In the genomic region with DNA sequence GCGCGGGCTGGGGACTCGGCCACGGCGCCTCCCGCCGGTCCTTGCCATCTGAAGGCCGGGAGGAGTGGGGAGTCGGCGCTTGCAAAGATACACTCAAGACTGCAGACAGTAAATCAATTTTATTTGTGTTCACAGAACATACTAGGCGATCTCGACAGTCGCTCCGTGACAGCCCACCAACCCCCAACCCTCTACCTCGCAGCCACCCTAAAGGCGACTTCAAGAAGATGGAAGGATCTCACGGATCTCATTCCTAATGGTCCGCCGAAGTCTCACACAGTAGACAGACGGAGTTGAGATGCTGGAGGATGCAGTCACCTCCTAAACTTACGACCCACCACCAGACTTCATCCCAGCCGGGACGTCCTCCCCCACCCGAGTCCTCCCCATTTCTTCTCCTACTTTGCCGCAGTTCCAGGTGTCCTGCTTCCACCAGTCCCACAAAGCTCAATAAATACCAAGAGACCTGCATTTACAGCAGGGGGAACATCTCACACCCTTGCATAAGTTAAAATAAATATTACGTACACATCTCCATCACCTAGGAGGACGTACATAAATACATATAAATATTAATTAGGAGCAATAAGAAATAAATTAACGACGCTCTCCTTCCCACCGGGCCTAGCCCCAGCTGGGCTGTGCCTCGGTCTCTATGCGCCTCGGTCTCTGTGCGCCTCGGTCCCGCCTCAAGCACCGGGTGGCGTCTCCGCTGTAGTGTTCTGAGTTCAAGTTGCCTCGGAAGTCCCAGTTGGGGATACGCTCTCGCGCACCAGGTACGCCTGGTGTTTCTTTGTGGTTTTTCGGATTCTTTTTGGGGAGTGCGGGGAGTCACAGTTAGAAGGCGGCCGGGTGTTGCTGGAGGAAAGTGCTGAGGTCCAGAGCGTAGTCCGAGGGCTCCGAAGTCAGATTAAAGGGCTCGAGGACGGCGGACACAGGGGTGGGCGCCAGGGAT, we compare ENCODE assay signal across 1 cellular context.
A peak's percentile ranks its signal among the peaks of the same experiment; 100 is the strongest.
TF ChIP-seq lines count a peak whose summit lies in the region.

No MANE protein-coding gene starts in this region.

TF ChIP-seq in GM12878, 131 proteins besides CTCF, POLR2A, EP300 and RAD21:
- peak; percentile 18 for TF ChIP-seq IKZF1 (conservative IDR thresholded peaks at IDR 0.05)
- TF ChIP-seq, protein P1, sequence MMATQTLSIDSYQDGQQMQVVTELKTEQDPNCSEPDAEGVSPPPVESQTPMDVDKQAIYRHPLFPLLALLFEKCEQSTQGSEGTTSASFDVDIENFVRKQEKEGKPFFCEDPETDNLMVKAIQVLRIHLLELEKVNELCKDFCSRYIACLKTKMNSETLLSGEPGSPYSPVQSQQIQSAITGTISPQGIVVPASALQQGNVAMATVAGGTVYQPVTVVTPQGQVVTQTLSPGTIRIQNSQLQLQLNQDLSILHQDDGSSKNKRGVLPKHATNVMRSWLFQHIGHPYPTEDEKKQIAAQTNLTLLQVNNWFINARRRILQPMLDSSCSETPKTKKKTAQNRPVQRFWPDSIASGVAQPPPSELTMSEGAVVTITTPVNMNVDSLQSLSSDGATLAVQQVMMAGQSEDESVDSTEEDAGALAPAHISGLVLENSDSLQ (IDR thresholded peaks at IDR 0.05): no peak
- peak; percentile 48 for TF ChIP-seq RUNX3 (IDR thresholded peaks at IDR 0.05; ENCODE audit: low read length)
- TF ChIP-seq TARDBP (IDR thresholded peaks at IDR 0.05; ENCODE audit: borderline replicate concordance): peak; percentile 39; the same call in 1 of the 2 replicates
- peak; percentile 74 for TF ChIP-seq POLR2AphosphoS5 (IDR thresholded peaks at IDR 0.05; ENCODE audit: low read length)
- no peak for TF ChIP-seq FOXK2 (IDR thresholded peaks at IDR 0.05)
- TF ChIP-seq SMAD5 (IDR thresholded peaks at IDR 0.05; ENCODE audit: low read depth): peak; percentile 54; the same call in 1 of the 2 replicates
- 0 out of 2 replicates have a peak, but pooled peaks have one; percentile 8 for TF ChIP-seq DPF2 (IDR thresholded peaks at IDR 0.05)
- TF ChIP-seq, protein P2, sequence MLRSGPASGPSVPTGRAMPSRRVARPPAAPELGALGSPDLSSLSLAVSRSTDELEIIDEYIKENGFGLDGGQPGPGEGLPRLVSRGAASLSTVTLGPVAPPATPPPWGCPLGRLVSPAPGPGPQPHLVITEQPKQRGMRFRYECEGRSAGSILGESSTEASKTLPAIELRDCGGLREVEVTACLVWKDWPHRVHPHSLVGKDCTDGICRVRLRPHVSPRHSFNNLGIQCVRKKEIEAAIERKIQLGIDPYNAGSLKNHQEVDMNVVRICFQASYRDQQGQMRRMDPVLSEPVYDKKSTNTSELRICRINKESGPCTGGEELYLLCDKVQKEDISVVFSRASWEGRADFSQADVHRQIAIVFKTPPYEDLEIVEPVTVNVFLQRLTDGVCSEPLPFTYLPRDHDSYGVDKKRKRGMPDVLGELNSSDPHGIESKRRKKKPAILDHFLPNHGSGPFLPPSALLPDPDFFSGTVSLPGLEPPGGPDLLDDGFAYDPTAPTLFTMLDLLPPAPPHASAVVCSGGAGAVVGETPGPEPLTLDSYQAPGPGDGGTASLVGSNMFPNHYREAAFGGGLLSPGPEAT (IDR thresholded peaks at IDR 0.05; ENCODE audit: low read depth): 0 out of 2 replicates have a peak, but pooled peaks have one; percentile 1
- TF ChIP-seq TCF12 (IDR thresholded peaks at IDR 0.05; ENCODE audit: low read depth, low read length): peak; percentile 3; the same call in 1 of the 2 replicates
- peak; percentile 85; the same call in 1 of the 2 replicates for TF ChIP-seq WRNIP1 (IDR thresholded peaks at IDR 0.05; ENCODE audit: borderline replicate concordance, low read depth, low read length)
- peak; percentile 51; the same call in 1 of the 2 replicates for TF ChIP-seq CHD1 (IDR thresholded peaks at IDR 0.05; ENCODE audit: low read depth, low read length)
- TF ChIP-seq, protein P3, sequence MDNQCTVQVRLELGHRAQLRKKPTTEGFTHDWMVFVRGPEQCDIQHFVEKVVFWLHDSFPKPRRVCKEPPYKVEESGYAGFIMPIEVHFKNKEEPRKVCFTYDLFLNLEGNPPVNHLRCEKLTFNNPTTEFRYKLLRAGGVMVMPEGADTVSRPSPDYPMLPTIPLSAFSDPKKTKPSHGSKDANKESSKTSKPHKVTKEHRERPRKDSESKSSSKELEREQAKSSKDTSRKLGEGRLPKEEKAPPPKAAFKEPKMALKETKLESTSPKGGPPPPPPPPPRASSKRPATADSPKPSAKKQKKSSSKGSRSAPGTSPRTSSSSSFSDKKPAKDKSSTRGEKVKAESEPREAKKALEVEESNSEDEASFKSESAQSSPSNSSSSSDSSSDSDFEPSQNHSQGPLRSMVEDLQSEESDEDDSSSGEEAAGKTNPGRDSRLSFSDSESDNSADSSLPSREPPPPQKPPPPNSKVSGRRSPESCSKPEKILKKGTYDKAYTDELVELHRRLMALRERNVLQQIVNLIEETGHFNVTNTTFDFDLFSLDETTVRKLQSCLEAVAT (IDR thresholded peaks at IDR 0.05): peak; percentile 84
- peak; percentile 7; the same call in 1 of the 2 replicates for TF ChIP-seq EED (IDR thresholded peaks at IDR 0.05; ENCODE audit: low read depth)
- TF ChIP-seq, protein P4, sequence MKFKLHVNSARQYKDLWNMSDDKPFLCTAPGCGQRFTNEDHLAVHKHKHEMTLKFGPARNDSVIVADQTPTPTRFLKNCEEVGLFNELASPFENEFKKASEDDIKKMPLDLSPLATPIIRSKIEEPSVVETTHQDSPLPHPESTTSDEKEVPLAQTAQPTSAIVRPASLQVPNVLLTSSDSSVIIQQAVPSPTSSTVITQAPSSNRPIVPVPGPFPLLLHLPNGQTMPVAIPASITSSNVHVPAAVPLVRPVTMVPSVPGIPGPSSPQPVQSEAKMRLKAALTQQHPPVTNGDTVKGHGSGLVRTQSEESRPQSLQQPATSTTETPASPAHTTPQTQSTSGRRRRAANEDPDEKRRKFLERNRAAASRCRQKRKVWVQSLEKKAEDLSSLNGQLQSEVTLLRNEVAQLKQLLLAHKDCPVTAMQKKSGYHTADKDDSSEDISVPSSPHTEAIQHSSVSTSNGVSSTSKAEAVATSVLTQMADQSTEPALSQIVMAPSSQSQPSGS (IDR thresholded peaks at IDR 0.05; ENCODE audit: low read length): no peak
- TF ChIP-seq BHLHE40 (IDR thresholded peaks at IDR 0.05; ENCODE audit: borderline replicate concordance in 1 of 2, low read depth in 2 of 2, low read length in 1 of 2): no peak
- TF ChIP-seq CBFB (IDR thresholded peaks at IDR 0.05; ENCODE audit: low read depth): 0 out of 2 replicates have a peak, but pooled peaks have one; percentile 5
- TF ChIP-seq, protein P5, sequence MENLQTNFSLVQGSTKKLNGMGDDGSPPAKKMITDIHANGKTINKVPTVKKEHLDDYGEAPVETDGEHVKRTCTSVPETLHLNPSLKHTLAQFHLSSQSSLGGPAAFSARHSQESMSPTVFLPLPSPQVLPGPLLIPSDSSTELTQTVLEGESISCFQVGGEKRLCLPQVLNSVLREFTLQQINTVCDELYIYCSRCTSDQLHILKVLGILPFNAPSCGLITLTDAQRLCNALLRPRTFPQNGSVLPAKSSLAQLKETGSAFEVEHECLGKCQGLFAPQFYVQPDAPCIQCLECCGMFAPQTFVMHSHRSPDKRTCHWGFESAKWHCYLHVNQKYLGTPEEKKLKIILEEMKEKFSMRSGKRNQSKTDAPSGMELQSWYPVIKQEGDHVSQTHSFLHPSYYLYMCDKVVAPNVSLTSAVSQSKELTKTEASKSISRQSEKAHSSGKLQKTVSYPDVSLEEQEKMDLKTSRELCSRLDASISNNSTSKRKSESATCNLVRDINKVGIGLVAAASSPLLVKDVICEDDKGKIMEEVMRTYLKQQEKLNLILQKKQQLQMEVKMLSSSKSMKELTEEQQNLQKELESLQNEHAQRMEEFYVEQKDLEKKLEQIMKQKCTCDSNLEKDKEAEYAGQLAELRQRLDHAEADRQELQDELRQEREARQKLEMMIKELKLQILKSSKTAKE (IDR thresholded peaks at IDR 0.05; ENCODE audit: low read depth, poor library complexity, severe bottlenecking): peak; percentile 30
